In the genomic region with DNA sequence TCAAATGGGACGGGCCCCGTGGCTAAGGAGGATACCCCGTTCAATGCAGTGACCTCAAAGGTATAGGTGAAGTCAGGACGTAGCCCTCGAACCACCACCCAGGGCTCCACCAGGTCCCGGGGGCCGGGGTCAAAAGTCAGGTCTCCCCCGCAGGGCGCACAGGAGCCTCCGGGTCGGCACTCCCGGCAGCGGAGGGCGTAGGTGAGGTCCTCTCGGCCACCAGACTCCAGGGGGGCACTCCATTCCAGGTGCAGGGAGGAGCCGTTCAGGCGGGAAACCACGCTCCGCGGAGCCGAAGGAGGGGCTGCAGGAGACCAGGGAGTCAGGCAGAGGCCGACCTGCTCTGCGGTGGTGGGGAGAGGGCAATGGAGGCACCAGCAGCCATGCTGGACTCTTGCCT, we compare ENCODE assay signal across 19 cellular contexts. TPM values are rescaled to one million over a fixed set of nuclear protein-coding genes. Genes with fewer than 3 reads are reported as not detected.
DNase-seq lines count a peak whose midpoint lies in the region; ATAC-seq, FAIRE-seq and TF ChIP-seq lines count a peak whose summit lies in the region.
"Had no signal": no experiment of that assay in that cellular context is flagged by ENCODE, and none has a peak within 500 bp of the region (broad histone marks: within the 10 kb centered on the region; RNA-seq: fewer than 3 reads in every experiment).

No MANE protein-coding gene starts in this region.

- H2AFZ ChIP-seq in SK-N-SH (ENCODE audit: low read depth) (no peak overlapping the region), trophoblast cell (ENCODE audit: insufficient read depth, low read length, poor library complexity) (no peak overlapping the region)

- no peak for TF ChIP-seq EP300 in SK-N-SH (IDR thresholded peaks at IDR 0.05; ENCODE audit: borderline replicate concordance in 1 of 2, low read depth in 1 of 2, low read length in 1 of 2)

- TF ChIP-seq CTCF in SK-N-SH (IDR thresholded peaks at IDR 0.05) = no peak
- no peak for TF ChIP-seq CTCF in endodermal cell (conservative IDR thresholded peaks at IDR 0.05)

- no peak for ATAC-seq in SK-N-SH treated with all-trans-retinoic acid at 6 μM for 48 hours
- ATAC-seq in HG02970 (IDR thresholded peaks at IDR 0.05; ENCODE audit: low FRiP score, unreplicated experiment) = no peak
- no peak for ATAC-seq in GM18909 (IDR thresholded peaks at IDR 0.05; ENCODE audit: poor library complexity, unreplicated experiment)

- no peak overlapping the region for H4K8ac ChIP-seq in trophoblast cell (ENCODE audit: low read depth, low read length)

- no peak for FAIRE-seq in HTR-8/SVneo (lab: Jason Lieb, UNC)
- FAIRE-seq: D721Med, G401.6, GM12891 had no signal

- no peak overlapping the region for H2BK5ac ChIP-seq in trophoblast cell (ENCODE audit: low read depth, low read length, poor library complexity)

- peaks cover 80% of the 10 kb centered on the region for H3K36me3 Mint-ChIP-seq in endodermal cell (ENCODE audit: low read depth)

- no peak overlapping the region for H4K91ac ChIP-seq in trophoblast cell (ENCODE audit: low read depth, low read length)

- no peak for TF ChIP-seq RAD21 in SK-N-SH (IDR thresholded peaks at IDR 0.05; ENCODE audit: low read length)

- H3K9ac ChIP-seq in SK-N-SH = no peak overlapping the region
- peak overlapping the region; percentile 21 for H3K9ac ChIP-seq in NT2/D1 (ENCODE audit: insufficient read length, low read depth)
- H3K9ac ChIP-seq in endodermal cell (ENCODE audit: extremely low read depth, low read length, poor library complexity, severe bottlenecking) = no peak overlapping the region
- no peak overlapping the region for H3K9ac ChIP-seq in trophoblast cell (ENCODE audit: low read length)

- no peak overlapping the region for H3K4me3 Mint-ChIP-seq in endodermal cell
- H3K4me3 Mint-ChIP-seq: B cell; CD4-positive, alpha-beta memory T cell; H9 had no signal

- 98% methylated on average over 21 of the region's 23 CpGs for WGBS in SK-N-SH (ENCODE audit: low lambda C conversion rate)
- 94 to 98% methylated on average over 9 to 23 of the region's 23 CpGs for WGBS in endodermal cell (ENCODE audit: insufficient coverage in 1 of 2, insufficient read length in 1 of 2), 2 experiments
- WGBS in trophoblast cell (ENCODE audit: extremely low coverage, insufficient coverage, insufficient read length) = no CpG with 5 or more reads among the region's 23 CpGs

- POLR2A ChIA-PET in SK-N-SH (lab: Yijun Ruan, JAX) = no interaction called here

- DNase-seq in SK-N-SH (peak; percentile 42), NT2/D1 (ENCODE audit: low read depth, low spot score) (no peak), endodermal cell (no peak), trophoblast cell (no peak), HTR-8/SVneo (ENCODE audit: insufficient read length, low spot score) (no peak)
- DNase-seq: ACHN; C1 segment of cervical spinal cord; CD4-positive, alpha-beta memory T cell; DMS153; DMS79 treated with DMSO at 0.1 percent for 48 hours; EL; H9 had no signal

- peak overlapping the region; percentile 55 for H3K18ac ChIP-seq in trophoblast cell (ENCODE audit: low read length)

- H4K20me1 ChIP-seq in SK-N-SH (ENCODE audit: insufficient read depth) = peaks cover 7% of the 10 kb centered on the region

- no peak overlapping the region for H3K4ac ChIP-seq in trophoblast cell (ENCODE audit: low read depth, low read length)

- no peaks in the 10 kb centered on the region for H3K9me3 ChIP-seq in SK-N-SH
- H3K9me3 ChIP-seq in NT2/D1 (ENCODE audit: insufficient read depth, low read length) = no peaks in the 10 kb centered on the region
- H3K9me3 ChIP-seq in endodermal cell (ENCODE audit: control insufficient read depth, low read length) = no peaks in the 10 kb centered on the region
- H3K9me3 ChIP-seq in trophoblast cell (ENCODE audit: insufficient read depth, low read depth, low read length) = no peaks in the 10 kb centered on the region

- H3K79me1 ChIP-seq in trophoblast cell (ENCODE audit: low read length) = peaks cover 3% of the 10 kb centered on the region

- H3K27ac ChIP-seq in SK-N-SH (ENCODE audit: low read depth in 2 of 2, low read length in 1 of 2) (no peak overlapping the region), endodermal cell (ENCODE audit: low read depth, low read length) (no peak overlapping the region), trophoblast cell (ENCODE audit: low read depth, low read length) (no peak overlapping the region)

- H3F3A ChIP-seq in SK-N-SH (replicated peaks; ENCODE audit: insufficient read depth) = no peaks in the 10 kb centered on the region

- H2AK5ac ChIP-seq in trophoblast cell (ENCODE audit: low read length) = no peak overlapping the region

- H3K79me2 ChIP-seq in SK-N-SH (ENCODE audit: insufficient read depth) = peaks cover 6% of the 10 kb centered on the region
- H3K79me2 ChIP-seq in trophoblast cell (ENCODE audit: control insufficient read depth, insufficient read depth, low read length, poor library complexity) = peaks cover under 1% of the 10 kb centered on the region

- H3K4me1 ChIP-seq in SK-N-SH (ENCODE audit: control insufficient read depth in 1 of 2, insufficient read depth in 2 of 2, low read depth in 1 of 2, low read length in 1 of 2) = peaks cover 0 to 1% of the 10 kb centered on the region in 2 experiments; a peak in 1 of 4 replicates
- H3K4me1 ChIP-seq in NT2/D1 (ENCODE audit: insufficient read depth, insufficient read length) = peaks cover 11% of the 10 kb centered on the region
- H3K4me1 ChIP-seq in endodermal cell (ENCODE audit: control insufficient read depth, insufficient read depth, low read length) = no peaks in the 10 kb centered on the region
- peaks cover 0 to under 1% of the 10 kb centered on the region in 2 experiments for H3K4me1 ChIP-seq in trophoblast cell (ENCODE audit: control insufficient read depth in 1 of 2, insufficient read depth in 2 of 2, low read length in 2 of 2)

- no peaks in the 10 kb centered on the region for H3K9me3 Mint-ChIP-seq in endodermal cell
- H3K9me3 Mint-ChIP-seq: CD4-positive, alpha-beta memory T cell; H9 had no signal

- H3K4me3 ChIP-seq in SK-N-SH (ENCODE audit: low read depth in 2 of 2, low read length in 1 of 2) (no peak overlapping the region), NT2/D1 (ENCODE audit: insufficient read length, low read depth) (no peak overlapping the region), endodermal cell (ENCODE audit: low read length) (no peak overlapping the region), trophoblast cell (ENCODE audit: low read depth, low read length) (no peak overlapping the region)

- no peak overlapping the region for H3K23ac ChIP-seq in trophoblast cell (ENCODE audit: low read length)

- H3K36me3 ChIP-seq in SK-N-SH (replicated peaks in 1 of 2; ENCODE audit: control insufficient read depth in 1 of 2, insufficient read depth in 2 of 2, low read length in 1 of 2) = peaks cover 23 to 54% of the 10 kb centered on the region in 2 experiments
- H3K36me3 ChIP-seq in NT2/D1 (ENCODE audit: insufficient read depth, insufficient read length, low read length) = peaks cover 85% of the 10 kb centered on the region
- peaks cover 84% of the 10 kb centered on the region for H3K36me3 ChIP-seq in endodermal cell (ENCODE audit: control insufficient read depth, insufficient read depth, low read length)
- H3K36me3 ChIP-seq in trophoblast cell (ENCODE audit: control insufficient read depth in 1 of 2, insufficient read depth in 2 of 2, low read length in 2 of 2) = peaks cover 90 to 91% of the 10 kb centered on the region in 2 experiments

- no peak overlapping the region for H3K14ac ChIP-seq in trophoblast cell (ENCODE audit: low read length)

- CTCF ChIA-PET in SK-N-SH (lab: Yijun Ruan, JAX) = interaction anchor here (1.4 to 11.8 kb wide), 2 partner anchors 18 to 114 kb away, joined by 4 to 84 read pairs; a partner anchor contains a TSS

- H2BK120ac ChIP-seq in trophoblast cell (ENCODE audit: insufficient read depth, low read length, poor library complexity) = no peak overlapping the region

- H2BK12ac ChIP-seq in trophoblast cell (ENCODE audit: low read length) = no peak overlapping the region

- H4K12ac ChIP-seq in trophoblast cell (ENCODE audit: low read depth, low read length) = no peak overlapping the region

- no peaks in the 10 kb centered on the region for H3K9me2 ChIP-seq in SK-N-SH

- H3K4me2 ChIP-seq in SK-N-SH = no peak overlapping the region
- H3K4me2 ChIP-seq in trophoblast cell (ENCODE audit: low read length) = no peak overlapping the region

- no peaks in the 10 kb centered on the region for H3K27me3 Mint-ChIP-seq in endodermal cell (ENCODE audit: insufficient read depth)

- peak overlapping the region; percentile 49 for H3K27ac Mint-ChIP-seq in endodermal cell
- H3K27ac Mint-ChIP-seq: B cell; CD4-positive, alpha-beta memory T cell had no signal

- H3K27me3 ChIP-seq in SK-N-SH (ENCODE audit: insufficient read depth) = no peaks in the 10 kb centered on the region
- H3K27me3 ChIP-seq in NT2/D1 (ENCODE audit: insufficient read depth, insufficient read length) = no peaks in the 10 kb centered on the region
- H3K27me3 ChIP-seq in endodermal cell (ENCODE audit: control insufficient read depth, insufficient read depth, low read length, poor library complexity, severe bottlenecking) = no peaks in the 10 kb centered on the region
- H3K27me3 ChIP-seq in trophoblast cell (ENCODE audit: insufficient read depth, low read length) = no peaks in the 10 kb centered on the region

- H3K4me1 Mint-ChIP-seq in endodermal cell = peaks cover under 1% of the 10 kb centered on the region
- H3K4me1 Mint-ChIP-seq: B cell; CD4-positive, alpha-beta memory T cell had no signal

RNA-seq across cellular contexts. Expression of a gene that starts 7.7 kb away (rescaled TPM):
- polyA plus RNA-seq in SK-N-SH (2012; rRNA removed) = 51.1 and 64.4 TPM in 2 replicates
- polyA plus RNA-seq in SK-N-SH (2012; cell fraction: cytosol; rRNA removed) = 41.3 and 47.7 TPM in 2 replicates
- polyA plus RNA-seq in SK-N-SH (2012; cell fraction: nucleus; rRNA removed) = 150 and 187 TPM in 2 replicates
- 100 to 1,000 TPM; 106 to 117 TPM for total RNA-seq in endodermal cell
- 49.4 TPM for polyA plus RNA-seq in endodermal cell (2013, experiment 1 of 2)
- polyA plus RNA-seq in endodermal cell (2013, experiment 2 of 2) = 46.5 TPM
- polyA plus RNA-seq in trophoblast cell (2013) = 103 and 106 TPM in 2 replicates

RNA-seq across cellular contexts. Expression of a gene that starts 32.9 kb away (rescaled TPM):
- 29.7 and 31.0 TPM in 2 replicates for polyA plus RNA-seq in SK-N-SH (2012; rRNA removed)
- polyA plus RNA-seq in SK-N-SH (2012; cell fraction: cytosol; rRNA removed) = 8.1 and 13.3 TPM in 2 replicates
- 121 and 122 TPM in 2 replicates for polyA plus RNA-seq in SK-N-SH (2012; cell fraction: nucleus; rRNA removed)
- total RNA-seq in endodermal cell = 10 to 100 TPM; 22.5 to 35.1 TPM
- polyA plus RNA-seq in endodermal cell (2013, experiment 1 of 2) = 17.0 TPM
- polyA plus RNA-seq in endodermal cell (2013, experiment 2 of 2) = 16.7 TPM
- polyA plus RNA-seq in trophoblast cell (2013) = 18.4 and 20.0 TPM in 2 replicates

RNA-seq across cellular contexts. Expression of a gene that starts 47.6 kb away (rescaled TPM):
- 6.4 and 6.5 TPM in 2 replicates for polyA plus RNA-seq in SK-N-SH (2012; rRNA removed)
- 3.4 and 6.2 TPM in 2 replicates for polyA plus RNA-seq in SK-N-SH (2012; cell fraction: cytosol; rRNA removed)
- 19.7 and 20.9 TPM in 2 replicates for polyA plus RNA-seq in SK-N-SH (2012; cell fraction: nucleus; rRNA removed)
- total RNA-seq in endodermal cell = 100 to 1,000 TPM; 107 to 114 TPM
- 56.2 TPM for polyA plus RNA-seq in endodermal cell (2013, experiment 1 of 2)
- polyA plus RNA-seq in endodermal cell (2013, experiment 2 of 2) = 56.4 TPM
- polyA plus RNA-seq in trophoblast cell (2013) = 75.4 and 76.0 TPM in 2 replicates

RNA-seq across cellular contexts. Expression of a gene that starts 55.3 kb away (rescaled TPM):
- 76.5 and 92.7 TPM in 2 replicates for polyA plus RNA-seq in SK-N-SH (2012; rRNA removed)
- polyA plus RNA-seq in SK-N-SH (2012; cell fraction: cytosol; rRNA removed) = 35.5 and 44.4 TPM in 2 replicates
- polyA plus RNA-seq in SK-N-SH (2012; cell fraction: nucleus; rRNA removed) = 460 and 556 TPM in 2 replicates
- total RNA-seq in endodermal cell = 100 to 1,000 TPM; 186 to 236 TPM
- 161 TPM for polyA plus RNA-seq in endodermal cell (2013, experiment 1 of 2)
- 142 TPM for polyA plus RNA-seq in endodermal cell (2013, experiment 2 of 2)
- polyA plus RNA-seq in trophoblast cell (2013) = 115 and 117 TPM in 2 replicates
